ENCODE assay signal across 1 cellular context in the genomic region with DNA sequence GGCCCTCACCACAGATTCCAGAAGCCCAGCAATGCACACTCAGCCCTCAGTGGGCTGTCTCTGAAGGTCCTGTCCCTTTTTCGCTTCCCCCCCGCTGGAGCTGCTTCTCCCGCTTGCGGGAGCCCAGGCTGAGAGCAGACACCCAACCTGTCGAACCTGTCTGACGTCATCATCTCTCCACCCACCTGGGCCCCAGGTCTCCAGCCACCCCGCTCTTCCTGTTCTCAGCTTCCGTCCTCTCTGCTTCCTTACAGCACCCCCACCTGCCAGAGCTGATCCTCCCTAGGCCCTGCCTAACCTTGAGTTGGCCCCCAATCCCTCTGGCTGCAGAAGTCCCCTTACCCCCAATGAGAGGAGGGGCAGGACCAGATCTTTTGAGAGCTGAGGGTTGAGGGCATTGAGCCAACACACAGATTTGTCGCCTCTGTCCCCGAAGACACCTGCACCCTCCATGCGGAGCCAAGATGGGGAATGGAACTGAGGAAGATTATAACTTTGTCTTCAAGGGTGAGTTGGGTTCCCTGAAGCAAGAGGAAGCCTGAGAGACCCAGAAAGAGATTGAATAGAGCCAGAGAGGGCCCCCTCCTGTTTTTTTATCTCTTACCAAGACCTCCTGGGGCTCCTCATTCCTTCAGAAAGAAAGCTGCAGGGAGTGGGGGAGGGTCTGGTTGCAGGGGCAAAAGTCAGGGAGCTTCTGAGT.
A peak's percentile ranks its signal among the peaks of the same experiment; 100 is the strongest.
TF ChIP-seq lines count a peak whose summit lies in the region.

RAB25 (plus strand) TSS at position 224 of the 700 bp plus-strand sequence; CDS start at position 465, 241 bp downstream.

TF ChIP-seq in H1, 55 proteins besides CTCF, POLR2A, EP300 and RAD21 (continued from another document):
- no peak for TF ChIP-seq BACH1 (IDR thresholded peaks at IDR 0.05; ENCODE audit: low read length)
- peak; percentile 46; the same call in 1 of the 2 replicates for TF ChIP-seq TAF1 (IDR thresholded peaks at IDR 0.05; ENCODE audit: low read depth, low read length)
- TF ChIP-seq KDM1A (IDR thresholded peaks at IDR 0.05; ENCODE audit: borderline replicate concordance, low read length), result no peak
- TF ChIP-seq, protein P1, sequence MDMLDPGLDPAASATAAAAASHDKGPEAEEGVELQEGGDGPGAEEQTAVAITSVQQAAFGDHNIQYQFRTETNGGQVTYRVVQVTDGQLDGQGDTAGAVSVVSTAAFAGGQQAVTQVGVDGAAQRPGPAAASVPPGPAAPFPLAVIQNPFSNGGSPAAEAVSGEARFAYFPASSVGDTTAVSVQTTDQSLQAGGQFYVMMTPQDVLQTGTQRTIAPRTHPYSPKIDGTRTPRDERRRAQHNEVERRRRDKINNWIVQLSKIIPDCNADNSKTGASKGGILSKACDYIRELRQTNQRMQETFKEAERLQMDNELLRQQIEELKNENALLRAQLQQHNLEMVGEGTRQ (IDR thresholded peaks at IDR 0.05; ENCODE audit: low read length), result no peak
- TF ChIP-seq SUZ12 (IDR thresholded peaks at IDR 0.05; ENCODE audit: low read length), result no peak
- TF ChIP-seq SAP30 (IDR thresholded peaks at IDR 0.05; ENCODE audit: insufficient read depth, insufficient replicate concordance, low read length), result no peak
- no peak; the same call in 1 of the 2 replicates for TF ChIP-seq EGR1 (IDR thresholded peaks at IDR 0.05; ENCODE audit: borderline replicate concordance, low read depth, low read length)
- no peak for TF ChIP-seq SIX5 (IDR thresholded peaks at IDR 0.05; ENCODE audit: low read depth, low read length)
- TF ChIP-seq, protein P2, sequence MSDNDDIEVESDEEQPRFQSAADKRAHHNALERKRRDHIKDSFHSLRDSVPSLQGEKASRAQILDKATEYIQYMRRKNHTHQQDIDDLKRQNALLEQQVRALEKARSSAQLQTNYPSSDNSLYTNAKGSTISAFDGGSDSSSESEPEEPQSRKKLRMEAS (IDR thresholded peaks at IDR 0.05), result no peak
- TF ChIP-seq RFX5 (IDR thresholded peaks at IDR 0.05; ENCODE audit: borderline replicate concordance, low read depth, low read length), result no peak
- TF ChIP-seq ATF3 (IDR thresholded peaks at IDR 0.05; ENCODE audit: insufficient read depth, low read depth, low read length), result 0 out of 2 replicates have a peak, but pooled peaks have one; percentile 19
- TF ChIP-seq BRCA1 (IDR thresholded peaks at IDR 0.05; ENCODE audit: low read depth, low read length), result no peak
- no peak for TF ChIP-seq KDM5A (IDR thresholded peaks at IDR 0.05; ENCODE audit: low read length)
- TF ChIP-seq ZNF274 (IDR thresholded peaks at IDR 0.05; ENCODE audit: borderline replicate concordance, extremely low read depth, low read length), result no peak
- no peak for TF ChIP-seq SIRT6 (IDR thresholded peaks at IDR 0.05; ENCODE audit: low read length)
- no peak for TF ChIP-seq KDM4A (IDR thresholded peaks at IDR 0.05; ENCODE audit: low read depth, low read length, severe bottlenecking)
- TF ChIP-seq JUND (IDR thresholded peaks at IDR 0.05; ENCODE audit: low read length), result peak; percentile 93
- no peak for TF ChIP-seq YY1 (IDR thresholded peaks at IDR 0.05; ENCODE audit: low read depth, low read length)
- no peak for TF ChIP-seq GTF2F1 (IDR thresholded peaks at IDR 0.05; ENCODE audit: borderline replicate concordance, low read depth, low read length)
- no peak for TF ChIP-seq HDAC6 (IDR thresholded peaks at IDR 0.05; ENCODE audit: low read depth, low read length)
- no peak for TF ChIP-seq MAFK (IDR thresholded peaks at IDR 0.05; ENCODE audit: low read depth, low read length)
- TF ChIP-seq CHD1 (IDR thresholded peaks at IDR 0.05; ENCODE audit: low read depth, low read length), result no peak
- no peak for TF ChIP-seq CEBPB (IDR thresholded peaks at IDR 0.05; ENCODE audit: low read depth, low read length)
- no peak for TF ChIP-seq CTBP2 (IDR thresholded peaks at IDR 0.05; ENCODE audit: borderline replicate concordance, insufficient read depth, insufficient read length, low read length)
- TF ChIP-seq ASH2L (IDR thresholded peaks at IDR 0.05; ENCODE audit: low read length), result peak; percentile 99
- TF ChIP-seq HDAC2 (IDR thresholded peaks at IDR 0.05; ENCODE audit: borderline replicate concordance in 1 of 2, low read depth in 2 of 2, low read length in 2 of 2), result peak in 1 of 2 experiments; percentile 61; a peak in 1 of 4 replicates
- peak in 1 of 2 experiments; percentile 52; a peak in 1 of 4 replicates for TF ChIP-seq SIN3A (conservative IDR thresholded peaks at IDR 0.05 in 1 of 2, IDR thresholded peaks at IDR 0.05 in 1 of 2; ENCODE audit: low read depth in 1 of 2, low read length in 2 of 2)
- TF ChIP-seq, protein P3, sequence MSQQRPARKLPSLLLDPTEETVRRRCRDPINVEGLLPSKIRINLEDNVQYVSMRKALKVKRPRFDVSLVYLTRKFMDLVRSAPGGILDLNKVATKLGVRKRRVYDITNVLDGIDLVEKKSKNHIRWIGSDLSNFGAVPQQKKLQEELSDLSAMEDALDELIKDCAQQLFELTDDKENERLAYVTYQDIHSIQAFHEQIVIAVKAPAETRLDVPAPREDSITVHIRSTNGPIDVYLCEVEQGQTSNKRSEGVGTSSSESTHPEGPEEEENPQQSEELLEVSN (IDR thresholded peaks at IDR 0.05), result no peak
- TF ChIP-seq SRF (IDR thresholded peaks at IDR 0.05; ENCODE audit: low read depth, low read length), result no peak
- peak; percentile 58; the same call in 1 of the 2 replicates for TF ChIP-seq CHD2 (IDR thresholded peaks at IDR 0.05; ENCODE audit: low read length)
- no peak for TF ChIP-seq CBX5 (IDR thresholded peaks at IDR 0.05; ENCODE audit: low read depth, low read length)
- TF ChIP-seq NRF1 (IDR thresholded peaks at IDR 0.05; ENCODE audit: low read depth, low read length), result no peak
- no peak for TF ChIP-seq TEAD4 (IDR thresholded peaks at IDR 0.05; ENCODE audit: low read depth, low read length)
- TF ChIP-seq TBP (IDR thresholded peaks at IDR 0.05; ENCODE audit: low read depth, low read length), result no peak; the same call in 1 of the 2 replicates
- TF ChIP-seq EZH2 (IDR thresholded peaks at IDR 0.05; ENCODE audit: low read depth, low read length, severe bottlenecking), result no peak
- no peak for TF ChIP-seq SP2 (IDR thresholded peaks at IDR 0.05; ENCODE audit: low read length)
- TF ChIP-seq CBX8 (IDR thresholded peaks at IDR 0.05; ENCODE audit: borderline replicate concordance, low read depth, low read length), result no peak
- TF ChIP-seq POLR2AphosphoS5 (IDR thresholded peaks at IDR 0.05; ENCODE audit: low read depth, low read length), result peak; percentile 63; the same call in 1 of the 2 replicates
- no peak for TF ChIP-seq FOSL1 (IDR thresholded peaks at IDR 0.05; ENCODE audit: insufficient read depth, low read depth, low read length)
- peak; percentile 96 for TF ChIP-seq RBBP5 (IDR thresholded peaks at IDR 0.05; ENCODE audit: borderline replicate concordance, low read depth, low read length)
- TF ChIP-seq NANOG (IDR thresholded peaks at IDR 0.05; ENCODE audit: insufficient read depth, low read depth, low read length, poor library complexity, severe bottlenecking), result peak; percentile 73
- TF ChIP-seq RXRA (IDR thresholded peaks at IDR 0.05; ENCODE audit: insufficient read depth, low read depth, low read length), result no peak
- peak; percentile 90 for TF ChIP-seq CREB1 (IDR thresholded peaks at IDR 0.05)
- 0 out of 2 replicates have a peak, but pooled peaks have one; percentile 20 for TF ChIP-seq PHF8 (conservative IDR thresholded peaks at IDR 0.05; ENCODE audit: low read depth, low read length)
- no peak for TF ChIP-seq SP4 (IDR thresholded peaks at IDR 0.05; ENCODE audit: low read length)
- peak in 1 of 2 experiments; percentile 21 for TF ChIP-seq BCL11A (IDR thresholded peaks at IDR 0.05; ENCODE audit: low read depth in 2 of 2, low read length in 2 of 2)
- TF ChIP-seq SP1 (IDR thresholded peaks at IDR 0.05; ENCODE audit: low read depth, low read length), result peak; percentile 67
- TF ChIP-seq, protein P4, sequence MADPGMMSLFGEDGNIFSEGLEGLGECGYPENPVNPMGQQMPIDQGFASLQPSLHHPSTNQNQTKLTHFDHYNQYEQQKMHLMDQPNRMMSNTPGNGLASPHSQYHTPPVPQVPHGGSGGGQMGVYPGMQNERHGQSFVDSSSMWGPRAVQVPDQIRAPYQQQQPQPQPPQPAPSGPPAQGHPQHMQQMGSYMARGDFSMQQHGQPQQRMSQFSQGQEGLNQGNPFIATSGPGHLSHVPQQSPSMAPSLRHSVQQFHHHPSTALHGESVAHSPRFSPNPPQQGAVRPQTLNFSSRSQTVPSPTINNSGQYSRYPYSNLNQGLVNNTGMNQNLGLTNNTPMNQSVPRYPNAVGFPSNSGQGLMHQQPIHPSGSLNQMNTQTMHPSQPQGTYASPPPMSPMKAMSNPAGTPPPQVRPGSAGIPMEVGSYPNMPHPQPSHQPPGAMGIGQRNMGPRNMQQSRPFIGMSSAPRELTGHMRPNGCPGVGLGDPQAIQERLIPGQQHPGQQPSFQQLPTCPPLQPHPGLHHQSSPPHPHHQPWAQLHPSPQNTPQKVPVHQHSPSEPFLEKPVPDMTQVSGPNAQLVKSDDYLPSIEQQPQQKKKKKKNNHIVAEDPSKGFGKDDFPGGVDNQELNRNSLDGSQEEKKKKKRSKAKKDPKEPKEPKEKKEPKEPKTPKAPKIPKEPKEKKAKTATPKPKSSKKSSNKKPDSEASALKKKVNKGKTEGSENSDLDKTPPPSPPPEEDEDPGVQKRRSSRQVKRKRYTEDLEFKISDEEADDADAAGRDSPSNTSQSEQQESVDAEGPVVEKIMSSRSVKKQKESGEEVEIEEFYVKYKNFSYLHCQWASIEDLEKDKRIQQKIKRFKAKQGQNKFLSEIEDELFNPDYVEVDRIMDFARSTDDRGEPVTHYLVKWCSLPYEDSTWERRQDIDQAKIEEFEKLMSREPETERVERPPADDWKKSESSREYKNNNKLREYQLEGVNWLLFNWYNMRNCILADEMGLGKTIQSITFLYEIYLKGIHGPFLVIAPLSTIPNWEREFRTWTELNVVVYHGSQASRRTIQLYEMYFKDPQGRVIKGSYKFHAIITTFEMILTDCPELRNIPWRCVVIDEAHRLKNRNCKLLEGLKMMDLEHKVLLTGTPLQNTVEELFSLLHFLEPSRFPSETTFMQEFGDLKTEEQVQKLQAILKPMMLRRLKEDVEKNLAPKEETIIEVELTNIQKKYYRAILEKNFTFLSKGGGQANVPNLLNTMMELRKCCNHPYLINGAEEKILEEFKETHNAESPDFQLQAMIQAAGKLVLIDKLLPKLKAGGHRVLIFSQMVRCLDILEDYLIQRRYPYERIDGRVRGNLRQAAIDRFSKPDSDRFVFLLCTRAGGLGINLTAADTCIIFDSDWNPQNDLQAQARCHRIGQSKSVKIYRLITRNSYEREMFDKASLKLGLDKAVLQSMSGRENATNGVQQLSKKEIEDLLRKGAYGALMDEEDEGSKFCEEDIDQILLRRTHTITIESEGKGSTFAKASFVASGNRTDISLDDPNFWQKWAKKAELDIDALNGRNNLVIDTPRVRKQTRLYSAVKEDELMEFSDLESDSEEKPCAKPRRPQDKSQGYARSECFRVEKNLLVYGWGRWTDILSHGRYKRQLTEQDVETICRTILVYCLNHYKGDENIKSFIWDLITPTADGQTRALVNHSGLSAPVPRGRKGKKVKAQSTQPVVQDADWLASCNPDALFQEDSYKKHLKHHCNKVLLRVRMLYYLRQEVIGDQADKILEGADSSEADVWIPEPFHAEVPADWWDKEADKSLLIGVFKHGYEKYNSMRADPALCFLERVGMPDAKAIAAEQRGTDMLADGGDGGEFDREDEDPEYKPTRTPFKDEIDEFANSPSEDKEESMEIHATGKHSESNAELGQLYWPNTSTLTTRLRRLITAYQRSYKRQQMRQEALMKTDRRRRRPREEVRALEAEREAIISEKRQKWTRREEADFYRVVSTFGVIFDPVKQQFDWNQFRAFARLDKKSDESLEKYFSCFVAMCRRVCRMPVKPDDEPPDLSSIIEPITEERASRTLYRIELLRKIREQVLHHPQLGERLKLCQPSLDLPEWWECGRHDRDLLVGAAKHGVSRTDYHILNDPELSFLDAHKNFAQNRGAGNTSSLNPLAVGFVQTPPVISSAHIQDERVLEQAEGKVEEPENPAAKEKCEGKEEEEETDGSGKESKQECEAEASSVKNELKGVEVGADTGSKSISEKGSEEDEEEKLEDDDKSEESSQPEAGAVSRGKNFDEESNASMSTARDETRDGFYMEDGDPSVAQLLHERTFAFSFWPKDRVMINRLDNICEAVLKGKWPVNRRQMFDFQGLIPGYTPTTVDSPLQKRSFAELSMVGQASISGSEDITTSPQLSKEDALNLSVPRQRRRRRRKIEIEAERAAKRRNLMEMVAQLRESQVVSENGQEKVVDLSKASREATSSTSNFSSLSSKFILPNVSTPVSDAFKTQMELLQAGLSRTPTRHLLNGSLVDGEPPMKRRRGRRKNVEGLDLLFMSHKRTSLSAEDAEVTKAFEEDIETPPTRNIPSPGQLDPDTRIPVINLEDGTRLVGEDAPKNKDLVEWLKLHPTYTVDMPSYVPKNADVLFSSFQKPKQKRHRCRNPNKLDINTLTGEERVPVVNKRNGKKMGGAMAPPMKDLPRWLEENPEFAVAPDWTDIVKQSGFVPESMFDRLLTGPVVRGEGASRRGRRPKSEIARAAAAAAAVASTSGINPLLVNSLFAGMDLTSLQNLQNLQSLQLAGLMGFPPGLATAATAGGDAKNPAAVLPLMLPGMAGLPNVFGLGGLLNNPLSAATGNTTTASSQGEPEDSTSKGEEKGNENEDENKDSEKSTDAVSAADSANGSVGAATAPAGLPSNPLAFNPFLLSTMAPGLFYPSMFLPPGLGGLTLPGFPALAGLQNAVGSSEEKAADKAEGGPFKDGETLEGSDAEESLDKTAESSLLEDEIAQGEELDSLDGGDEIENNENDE (IDR thresholded peaks at IDR 0.05; ENCODE audit: insufficient replicate concordance, low read length), result no peak
- TF ChIP-seq POU5F1 (IDR thresholded peaks at IDR 0.05; ENCODE audit: low read depth, low read length), result no peak
- TF ChIP-seq, protein P5, sequence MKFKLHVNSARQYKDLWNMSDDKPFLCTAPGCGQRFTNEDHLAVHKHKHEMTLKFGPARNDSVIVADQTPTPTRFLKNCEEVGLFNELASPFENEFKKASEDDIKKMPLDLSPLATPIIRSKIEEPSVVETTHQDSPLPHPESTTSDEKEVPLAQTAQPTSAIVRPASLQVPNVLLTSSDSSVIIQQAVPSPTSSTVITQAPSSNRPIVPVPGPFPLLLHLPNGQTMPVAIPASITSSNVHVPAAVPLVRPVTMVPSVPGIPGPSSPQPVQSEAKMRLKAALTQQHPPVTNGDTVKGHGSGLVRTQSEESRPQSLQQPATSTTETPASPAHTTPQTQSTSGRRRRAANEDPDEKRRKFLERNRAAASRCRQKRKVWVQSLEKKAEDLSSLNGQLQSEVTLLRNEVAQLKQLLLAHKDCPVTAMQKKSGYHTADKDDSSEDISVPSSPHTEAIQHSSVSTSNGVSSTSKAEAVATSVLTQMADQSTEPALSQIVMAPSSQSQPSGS (IDR thresholded peaks at IDR 0.05; ENCODE audit: low read length), result no peak
TF ChIP-seq in H1: peak in this region for 17.
